Comparison of ENCODE assay signal across 9 cellular contexts in the genomic region with DNA sequence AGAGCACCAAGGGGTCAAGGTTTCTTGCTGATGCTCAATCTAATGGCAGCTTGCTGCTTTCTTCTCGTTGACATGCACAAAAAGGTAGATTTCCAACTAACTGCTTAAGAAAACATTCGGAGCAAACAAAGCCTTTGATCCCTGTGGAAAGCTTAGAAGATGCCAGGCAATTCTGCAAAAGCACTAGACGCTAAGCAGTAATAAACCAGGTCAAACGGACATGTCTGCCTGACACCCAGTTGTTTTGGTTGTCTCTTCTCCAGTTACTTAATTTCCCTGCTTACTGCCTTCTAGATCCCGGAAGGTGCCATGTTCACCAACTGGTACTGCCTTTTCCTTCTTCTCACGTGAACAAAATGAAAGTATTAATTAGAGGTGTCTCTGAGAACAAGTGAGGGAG.
"Had no signal": no experiment of that assay in that cellular context is flagged by ENCODE, and none has a peak within 500 bp of the region (broad histone marks: within the 10 kb centered on the region; RNA-seq: fewer than 3 reads in every experiment).

No MANE protein-coding gene starts in this region.

- H3K27ac ChIP-seq: GM23248, HL-60 had no signal

- ATAC-seq: HCT116, HepG2 had no signal

- H3K9me3 Mint-ChIP-seq: HFFc6, IgD-negative memory B cell had no signal

- H3K9me3 ChIP-seq: HAP-1 had no signal

- H2AFZ ChIP-seq: GM23248 had no signal

- DNase-seq: GM23248, GOT3, H7, HFFc6 had no signal

- H3K4me3 Mint-ChIP-seq: HFFc6, IgD-negative memory B cell had no signal

- H3K4me3 ChIP-seq: GM23248, HAP-1 had no signal

- H3K27ac Mint-ChIP-seq: HFFc6 had no signal

- H3K27me3 Mint-ChIP-seq: IgD-negative memory B cell had no signal

- H3K36me3 ChIP-seq: HAP-1 had no signal

- H3K4me1 ChIP-seq: HAP-1 had no signal

- H3K9ac ChIP-seq: GM23248 had no signal
